1 cellular context compared by ENCODE assay signal in the genomic region with DNA sequence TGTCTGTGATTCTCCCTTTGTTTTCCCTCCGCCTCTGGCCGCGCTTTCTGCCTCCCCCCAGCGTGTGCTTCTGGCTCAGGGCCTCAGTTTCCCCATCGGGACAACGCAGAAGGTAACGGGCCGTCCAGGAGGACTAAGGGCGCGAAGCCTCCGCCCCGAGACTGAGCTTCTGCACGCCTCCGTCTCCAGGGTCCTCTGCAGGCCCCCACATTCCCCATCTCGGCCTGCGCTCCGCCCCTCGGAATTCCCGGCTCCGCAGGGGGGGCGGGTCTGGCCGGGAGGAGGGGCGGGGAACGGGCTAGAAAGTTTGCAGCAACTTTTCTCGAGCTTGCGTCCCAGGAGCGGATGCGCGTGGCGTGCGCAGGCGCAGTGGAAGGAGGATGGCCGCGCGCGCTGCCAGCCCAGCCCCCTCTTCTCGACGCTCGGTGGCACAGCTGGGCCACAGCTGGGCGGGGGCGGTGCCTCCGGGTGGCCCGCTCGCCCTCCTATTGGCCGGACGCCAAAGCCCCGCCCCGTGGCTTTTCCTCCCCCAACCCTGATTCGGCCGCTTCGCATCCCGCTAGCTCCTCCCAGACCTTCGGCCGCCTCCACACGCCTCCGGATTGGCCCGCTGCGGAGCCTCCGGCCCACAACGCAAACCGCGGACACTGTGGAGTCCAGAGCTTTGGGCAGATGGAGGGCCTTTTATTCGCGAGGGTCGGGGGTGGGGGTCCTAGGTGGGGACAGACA.
A peak's percentile ranks its signal among the peaks of the same experiment; 100 is the strongest.
TF ChIP-seq lines count a peak whose summit lies in the region.

TSS of gene SIX5 (minus strand) at position 199 of the 729 bp plus-strand sequence. CDS start 408 bp downstream, outside the sequence.

TF ChIP-seq in K562, 482 proteins besides CTCF, POLR2A, EP300 and RAD21 (continued from another document and continues in another):
- peak; percentile 95 for TF ChIP-seq ZBTB2 (IDR thresholded peaks at IDR 0.05)
- TF ChIP-seq POLR2AphosphoS2 (IDR thresholded peaks at IDR 0.05; ENCODE audit: low read length): peak; percentile 92; the same call in 1 of the 2 replicates
- peak; percentile 52 for TF ChIP-seq NFYB (IDR thresholded peaks at IDR 0.05; ENCODE audit: extremely low read depth, insufficient read length)
- TF ChIP-seq FOXJ2 (tag; IDR thresholded peaks at IDR 0.05): peak; percentile 55; the same call in 1 of the 2 replicates
- no peak for TF ChIP-seq ZNF212 (CRISPR knock-in tag; IDR thresholded peaks at IDR 0.05)
- 0 out of 2 replicates have a peak, but pooled peaks have one; percentile 35 for TF ChIP-seq CAMTA2 (CRISPR knock-in tag; conservative IDR thresholded peaks at IDR 0.05)
- no peak for TF ChIP-seq MCM3 (IDR thresholded peaks at IDR 0.05)
- peak; percentile 90 for TF ChIP-seq KLF13 (tag; IDR thresholded peaks at IDR 0.05; ENCODE audit: borderline replicate concordance, low read depth)
- TF ChIP-seq HBP1 (CRISPR knock-in tag; IDR thresholded peaks at IDR 0.05): no peak
- peak; percentile 84 for TF ChIP-seq ETS1 (conservative IDR thresholded peaks at IDR 0.05; ENCODE audit: control insufficient read depth, low read depth, low read length)
- TF ChIP-seq ETS2 (tag; IDR thresholded peaks at IDR 0.05; ENCODE audit: borderline replicate concordance, poor library complexity, severe bottlenecking): no peak
- TF ChIP-seq, protein P1, sequence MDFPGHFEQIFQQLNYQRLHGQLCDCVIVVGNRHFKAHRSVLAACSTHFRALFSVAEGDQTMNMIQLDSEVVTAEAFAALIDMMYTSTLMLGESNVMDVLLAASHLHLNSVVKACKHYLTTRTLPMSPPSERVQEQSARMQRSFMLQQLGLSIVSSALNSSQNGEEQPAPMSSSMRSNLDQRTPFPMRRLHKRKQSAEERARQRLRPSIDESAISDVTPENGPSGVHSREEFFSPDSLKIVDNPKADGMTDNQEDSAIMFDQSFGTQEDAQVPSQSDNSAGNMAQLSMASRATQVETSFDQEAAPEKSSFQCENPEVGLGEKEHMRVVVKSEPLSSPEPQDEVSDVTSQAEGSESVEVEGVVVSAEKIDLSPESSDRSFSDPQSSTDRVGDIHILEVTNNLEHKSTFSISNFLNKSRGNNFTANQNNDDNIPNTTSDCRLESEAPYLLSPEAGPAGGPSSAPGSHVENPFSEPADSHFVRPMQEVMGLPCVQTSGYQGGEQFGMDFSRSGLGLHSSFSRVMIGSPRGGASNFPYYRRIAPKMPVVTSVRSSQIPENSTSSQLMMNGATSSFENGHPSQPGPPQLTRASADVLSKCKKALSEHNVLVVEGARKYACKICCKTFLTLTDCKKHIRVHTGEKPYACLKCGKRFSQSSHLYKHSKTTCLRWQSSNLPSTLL (IDR thresholded peaks at IDR 0.05): no peak
- no peak; the same call in 1 of the 2 replicates for TF ChIP-seq HLTF (IDR thresholded peaks at IDR 0.05)
- peak; percentile 55 for TF ChIP-seq FOS (IDR thresholded peaks at IDR 0.05; ENCODE audit: extremely low read depth, insufficient read length)
- TF ChIP-seq NBN (IDR thresholded peaks at IDR 0.05; ENCODE audit: low read depth): peak; percentile 60; the same call in 1 of the 2 replicates
- peak; percentile 84; the same call in 1 of the 2 replicates for TF ChIP-seq GATAD2A (IDR thresholded peaks at IDR 0.05)
- TF ChIP-seq DPF2 (IDR thresholded peaks at IDR 0.05): 0 out of 2 replicates have a peak, but pooled peaks have one; percentile 22
- TF ChIP-seq NELFE (IDR thresholded peaks at IDR 0.05; ENCODE audit: insufficient read depth, insufficient read length): no peak
- TF ChIP-seq STAG1 (CRISPR knock-in tag; IDR thresholded peaks at IDR 0.05; ENCODE audit: borderline replicate concordance): no peak
- TF ChIP-seq ZNF512 (tag; IDR thresholded peaks at IDR 0.05): no peak
- no peak for TF ChIP-seq SNRNP70 (optimal IDR thresholded peaks at IDR 0.05; ENCODE audit: low read depth, low read length)
- TF ChIP-seq, protein P2, sequence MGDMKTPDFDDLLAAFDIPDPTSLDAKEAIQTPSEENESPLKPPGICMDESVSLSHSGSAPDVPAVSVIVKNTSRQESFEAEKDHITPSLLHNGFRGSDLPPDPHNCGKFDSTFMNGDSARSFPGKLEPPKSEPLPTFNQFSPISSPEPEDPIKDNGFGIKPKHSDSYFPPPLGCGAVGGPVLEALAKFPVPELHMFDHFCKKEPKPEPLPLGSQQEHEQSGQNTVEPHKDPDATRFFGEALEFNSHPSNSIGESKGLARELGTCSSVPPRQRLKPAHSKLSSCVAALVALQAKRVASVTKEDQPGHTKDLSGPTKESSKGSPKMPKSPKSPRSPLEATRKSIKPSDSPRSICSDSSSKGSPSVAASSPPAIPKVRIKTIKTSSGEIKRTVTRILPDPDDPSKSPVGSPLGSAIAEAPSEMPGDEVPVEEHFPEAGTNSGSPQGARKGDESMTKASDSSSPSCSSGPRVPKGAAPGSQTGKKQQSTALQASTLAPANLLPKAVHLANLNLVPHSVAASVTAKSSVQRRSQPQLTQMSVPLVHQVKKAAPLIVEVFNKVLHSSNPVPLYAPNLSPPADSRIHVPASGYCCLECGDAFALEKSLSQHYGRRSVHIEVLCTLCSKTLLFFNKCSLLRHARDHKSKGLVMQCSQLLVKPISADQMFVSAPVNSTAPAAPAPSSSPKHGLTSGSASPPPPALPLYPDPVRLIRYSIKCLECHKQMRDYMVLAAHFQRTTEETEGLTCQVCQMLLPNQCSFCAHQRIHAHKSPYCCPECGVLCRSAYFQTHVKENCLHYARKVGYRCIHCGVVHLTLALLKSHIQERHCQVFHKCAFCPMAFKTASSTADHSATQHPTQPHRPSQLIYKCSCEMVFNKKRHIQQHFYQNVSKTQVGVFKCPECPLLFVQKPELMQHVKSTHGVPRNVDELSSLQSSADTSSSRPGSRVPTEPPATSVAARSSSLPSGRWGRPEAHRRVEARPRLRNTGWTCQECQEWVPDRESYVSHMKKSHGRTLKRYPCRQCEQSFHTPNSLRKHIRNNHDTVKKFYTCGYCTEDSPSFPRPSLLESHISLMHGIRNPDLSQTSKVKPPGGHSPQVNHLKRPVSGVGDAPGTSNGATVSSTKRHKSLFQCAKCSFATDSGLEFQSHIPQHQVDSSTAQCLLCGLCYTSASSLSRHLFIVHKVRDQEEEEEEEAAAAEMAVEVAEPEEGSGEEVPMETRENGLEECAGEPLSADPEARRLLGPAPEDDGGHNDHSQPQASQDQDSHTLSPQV (IDR thresholded peaks at IDR 0.05): no peak
- peak; percentile 68 for TF ChIP-seq KDM5B (IDR thresholded peaks at IDR 0.05; ENCODE audit: insufficient replicate concordance, low read depth, low read length)
- TF ChIP-seq, protein P3, sequence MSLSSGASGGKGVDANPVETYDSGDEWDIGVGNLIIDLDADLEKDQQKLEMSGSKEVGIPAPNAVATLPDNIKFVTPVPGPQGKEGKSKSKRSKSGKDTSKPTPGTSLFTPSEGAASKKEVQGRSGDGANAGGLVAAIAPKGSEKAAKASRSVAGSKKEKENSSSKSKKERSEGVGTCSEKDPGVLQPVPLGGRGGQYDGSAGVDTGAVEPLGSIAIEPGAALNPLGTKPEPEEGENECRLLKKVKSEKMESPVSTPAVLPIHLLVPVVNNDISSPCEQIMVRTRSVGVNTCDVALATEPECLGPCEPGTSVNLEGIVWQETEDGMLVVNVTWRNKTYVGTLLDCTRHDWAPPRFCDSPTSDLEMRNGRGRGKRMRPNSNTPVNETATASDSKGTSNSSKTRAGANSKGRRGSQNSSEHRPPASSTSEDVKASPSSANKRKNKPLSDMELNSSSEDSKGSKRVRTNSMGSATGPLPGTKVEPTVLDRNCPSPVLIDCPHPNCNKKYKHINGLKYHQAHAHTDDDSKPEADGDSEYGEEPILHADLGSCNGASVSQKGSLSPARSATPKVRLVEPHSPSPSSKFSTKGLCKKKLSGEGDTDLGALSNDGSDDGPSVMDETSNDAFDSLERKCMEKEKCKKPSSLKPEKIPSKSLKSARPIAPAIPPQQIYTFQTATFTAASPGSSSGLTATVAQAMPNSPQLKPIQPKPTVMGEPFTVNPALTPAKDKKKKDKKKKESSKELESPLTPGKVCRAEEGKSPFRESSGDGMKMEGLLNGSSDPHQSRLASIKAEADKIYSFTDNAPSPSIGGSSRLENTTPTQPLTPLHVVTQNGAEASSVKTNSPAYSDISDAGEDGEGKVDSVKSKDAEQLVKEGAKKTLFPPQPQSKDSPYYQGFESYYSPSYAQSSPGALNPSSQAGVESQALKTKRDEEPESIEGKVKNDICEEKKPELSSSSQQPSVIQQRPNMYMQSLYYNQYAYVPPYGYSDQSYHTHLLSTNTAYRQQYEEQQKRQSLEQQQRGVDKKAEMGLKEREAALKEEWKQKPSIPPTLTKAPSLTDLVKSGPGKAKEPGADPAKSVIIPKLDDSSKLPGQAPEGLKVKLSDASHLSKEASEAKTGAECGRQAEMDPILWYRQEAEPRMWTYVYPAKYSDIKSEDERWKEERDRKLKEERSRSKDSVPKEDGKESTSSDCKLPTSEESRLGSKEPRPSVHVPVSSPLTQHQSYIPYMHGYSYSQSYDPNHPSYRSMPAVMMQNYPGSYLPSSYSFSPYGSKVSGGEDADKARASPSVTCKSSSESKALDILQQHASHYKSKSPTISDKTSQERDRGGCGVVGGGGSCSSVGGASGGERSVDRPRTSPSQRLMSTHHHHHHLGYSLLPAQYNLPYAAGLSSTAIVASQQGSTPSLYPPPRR (CRISPR knock-in tag; IDR thresholded peaks at IDR 0.05; ENCODE audit: borderline replicate concordance): no peak
- peak; percentile 76 for TF ChIP-seq SUPT5H (IDR thresholded peaks at IDR 0.05)
- no peak for TF ChIP-seq SIRT6 (IDR thresholded peaks at IDR 0.05; ENCODE audit: low read depth, low read length)
- TF ChIP-seq ZNF518B (CRISPR knock-in tag; IDR thresholded peaks at IDR 0.05): no peak
- TF ChIP-seq SIX5 (IDR thresholded peaks at IDR 0.05; ENCODE audit: borderline replicate concordance in 1 of 2, insufficient read depth in 1 of 2, low read depth in 1 of 2, low read length in 2 of 2): no peak
